ENCODE assay signal across 15 cellular contexts in the genomic region with DNA sequence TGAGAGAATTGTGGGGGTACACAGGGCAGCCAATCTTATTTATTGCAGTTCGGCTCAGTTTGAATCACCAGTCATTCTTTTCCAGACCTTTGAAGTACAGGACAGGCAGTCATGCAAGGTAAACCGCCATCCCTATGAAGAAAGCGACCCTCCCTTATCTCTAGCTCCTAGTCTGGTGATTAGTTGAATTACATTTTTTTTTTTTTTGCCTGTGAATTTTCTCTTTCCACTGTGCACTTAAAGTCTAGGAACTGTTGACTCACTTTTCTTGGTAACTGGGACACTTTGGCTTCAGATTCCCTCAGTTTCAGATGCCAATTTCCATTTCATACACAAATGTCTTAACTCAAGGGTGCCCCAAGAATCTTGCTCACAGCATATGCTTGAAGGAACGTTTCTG.
DNase-seq lines count a peak whose midpoint lies in the region; ATAC-seq and TF ChIP-seq lines count a peak whose summit lies in the region.
"Had no signal": no experiment of that assay in that cellular context is flagged by ENCODE, and none has a peak within 500 bp of the region (broad histone marks: within the 10 kb centered on the region; RNA-seq: fewer than 3 reads in every experiment).

No MANE protein-coding gene starts in this region.

- H3K27me3 ChIP-seq in body of pancreas (no peaks in the 10 kb centered on the region), BE2C (no peaks in the 10 kb centered on the region)

- H3K9me3 Mint-ChIP-seq in stimulated activated naive CD8-positive, alpha-beta T cell treated with anti-CD3 and anti-CD28 coated beads, Interleukin-15, amount 100 ng/mL, for 72 hours = no peaks in the 10 kb centered on the region
- H3K9me3 Mint-ChIP-seq: natural killer cell had no signal

- no peaks in the 10 kb centered on the region for H3K27me3 Mint-ChIP-seq in stimulated activated naive CD8-positive, alpha-beta T cell treated with anti-CD3 and anti-CD28 coated beads, Interleukin-15, amount 100 ng/mL, for 72 hours
- H3K27me3 Mint-ChIP-seq: activated naive CD8-positive, alpha-beta T cell had no signal

- H3K27ac Mint-ChIP-seq in stimulated activated naive CD8-positive, alpha-beta T cell treated with anti-CD3 and anti-CD28 coated beads, Interleukin-15, amount 100 ng/mL, for 72 hours = peak overlapping the region in 1 of 2 donors; percentile 69
- H3K27ac Mint-ChIP-seq: activated naive CD8-positive, alpha-beta T cell; H9 had no signal

- peaks cover 50% of the 10 kb centered on the region for H3K4me1 Mint-ChIP-seq in stimulated activated naive CD8-positive, alpha-beta T cell treated with anti-CD3 and anti-CD28 coated beads, Interleukin-15, amount 100 ng/mL, for 72 hours

- no peak overlapping the region for H3K4me3 ChIP-seq in body of pancreas
- H3K4me3 ChIP-seq in lower leg skin (ENCODE audit: low read depth, poor library complexity, severe bottlenecking) = no peak overlapping the region
- H3K4me3 ChIP-seq in BE2C (ENCODE audit: low read depth, low read length) = no peak overlapping the region
- H3K4me3 ChIP-seq: heart left ventricle had no signal

- TF ChIP-seq CTCF in body of pancreas (IDR thresholded peaks at IDR 0.05) (no peak), lower leg skin (IDR thresholded peaks at IDR 0.05) (no peak), BE2C (IDR thresholded peaks at IDR 0.05; ENCODE audit: low read depth, low read length) (no peak)

- no peak for TF ChIP-seq POLR2A in body of pancreas (IDR thresholded peaks at IDR 0.05)
- TF ChIP-seq POLR2A in lower leg skin (IDR thresholded peaks at IDR 0.05) = no peak

- H3K4me3 Mint-ChIP-seq in stimulated activated naive CD8-positive, alpha-beta T cell treated with anti-CD3 and anti-CD28 coated beads, Interleukin-15, amount 100 ng/mL, for 72 hours = no peak overlapping the region
- H3K4me3 Mint-ChIP-seq: activated naive CD8-positive, alpha-beta T cell; H9; natural killer cell had no signal

- H3K9me3 ChIP-seq in body of pancreas (no peaks in the 10 kb centered on the region), BE2C (no peaks in the 10 kb centered on the region)
- H3K9me3 ChIP-seq: heart left ventricle had no signal

- H3K27ac ChIP-seq in body of pancreas = peak overlapping the region in 1 of 4 donors; percentile 20

- ATAC-seq in stimulated activated naive CD8-positive, alpha-beta T cell treated with anti-CD3 and anti-CD28 coated beads, Interleukin-15, Interleukin-2, amounts not matched to agents 100 U/mL and 50 U/mL, for 24 hours = peak; percentile 46
- no peak for ATAC-seq in stimulated activated naive CD8-positive, alpha-beta T cell treated with anti-CD3 and anti-CD28 coated beads, Interleukin-15, amount 100 ng/mL, for 72 hours
- ATAC-seq in body of pancreas (peak; percentile 30), HG03159 (IDR thresholded peaks at IDR 0.05; ENCODE audit: unreplicated experiment) (no peak)
- ATAC-seq: natural killer cell had no signal

- no peak for DNase-seq in stimulated activated naive CD8-positive, alpha-beta T cell treated with anti-CD3 and anti-CD28 coated beads, Interleukin-15, Interleukin-2, amounts not matched to agents 100 U/mL and 50 U/mL, for 24 hours
- no peak for DNase-seq in stimulated activated naive CD8-positive, alpha-beta T cell treated with anti-CD3 and anti-CD28 coated beads, Interleukin-15, amount 100 ng/mL, for 72 hours
- DNase-seq in body of pancreas = no peak
- peak; percentile 8 for DNase-seq in kidney tubule cell (ENCODE audit: low spot score)
- no peak for DNase-seq in lower leg skin (ENCODE audit: low spot score in 2 of 2)
- no peak for DNase-seq in COR-L47 (lab: John Stamatoyannopoulos, UW)
- no peak for DNase-seq in BE2C
- DNase-seq: H9; heart left ventricle; natural killer cell; NCI-H1436; NCI-H510A; stimulated activated naive CD4-positive, alpha-beta T cell treated with Interleukin-2 at 50 U/mL for 16 hours had no signal

- intact Hi-C loops in body of pancreas (cut with DNase I) = no loop called here
- intact Hi-C loops in lower leg skin (cut with DNase I; ENCODE audit: low total_unique reads) = no loop called here

- no peaks in the 10 kb centered on the region for H3K36me3 ChIP-seq in body of pancreas (replicated peaks in 1 of 2; ENCODE audit: insufficient read depth in 1 of 2, low read depth in 2 of 2)
- H3K36me3 ChIP-seq in BE2C = no peaks in the 10 kb centered on the region
- H3K36me3 ChIP-seq: heart left ventricle had no signal

- WGBS in body of pancreas, 2 donors = 30 to 33% methylated on average over 4 of the region's 4 CpGs
- WGBS in lower leg skin, 2 donors = 45 to 55% methylated on average over 4 of the region's 4 CpGs

- peaks cover 33% of the 10 kb centered on the region for H3K4me1 ChIP-seq in body of pancreas
- no peaks in the 10 kb centered on the region for H3K4me1 ChIP-seq in BE2C

Comparison
In these comparisons a context has a peak if more than half of its experiments do, and no peak if none do; other contexts are left out.
1. ATAC-seq: peak in stimulated activated naive CD8-positive, alpha-beta T cell treated with anti-CD3 and anti-CD28 coated beads, Interleukin-15, Interleukin-2, amounts not matched to agents 100 U/mL and 50 U/mL, for 24 hours (single experiment) and body of pancreas (single experiment); none in stimulated activated naive CD8-positive, alpha-beta T cell treated with anti-CD3 and anti-CD28 coated beads, Interleukin-15, amount 100 ng/mL, for 72 hours (single experiment) and HG03159 (single experiment).